ENCODE assay signal across 21 cellular contexts in genomic region chr19:30090963-30091362, GRCh38.
"Had no signal": no experiment of that assay in that cellular context is flagged by ENCODE, and none has a peak within 500 bp of the region (broad histone marks: within the 10 kb centered on the region; RNA-seq: fewer than 3 reads in every experiment).

No MANE protein-coding gene starts in this region.

- H3K4me1 Mint-ChIP-seq: immature natural killer cell; memory B cell; stimulated activated effector memory CD8-positive, alpha-beta T cell treated with anti-CD3 and anti-CD28 coated beads, Interleukin-12 subunit alpha, Interleukin-12 subunit beta, amount 100 ng/mL, for 72 hours had no signal

- DNase-seq: cortex of kidney; effector memory CD8-positive, alpha-beta T cell; foreskin fibroblast; gastrocnemius medialis; hypothalamus; immature natural killer cell; islet precursor cell; retina; right lobe of liver; stimulated activated CD4-positive, alpha-beta T cell treated with anti-CD3 and anti-CD28 coated beads, Interleukin-2, amount 100 ng/mL, for 24 hours; stimulated activated CD4-positive, alpha-beta T cell treated with anti-CD3 and anti-CD28 coated beads, Interleukin-4, amount 100 ng/mL, for 24 hours; stimulated activated naive CD4-positive, alpha-beta T cell treated with Interleukin-2 at 50 U/mL for 16 hours; substantia nigra; testis; tibial artery had no signal

- H3K27ac Mint-ChIP-seq: effector memory CD8-positive, alpha-beta T cell; immature natural killer cell; memory B cell; natural killer cell treated with Interleukin-12 subunit alpha and Interleukin-12 subunit beta and Interleukin-15 and Interleukin-18, amount 100 ng/mL, for 72 hours; stimulated activated effector memory CD8-positive, alpha-beta T cell treated with anti-CD3 and anti-CD28 coated beads, Interleukin-12 subunit alpha, Interleukin-12 subunit beta, amount 100 ng/mL, for 72 hours; type B pancreatic cell had no signal

- H3K9me3 Mint-ChIP-seq: effector memory CD8-positive, alpha-beta T cell; immature natural killer cell; natural killer cell treated with Interleukin-12 subunit alpha and Interleukin-12 subunit beta and Interleukin-15 and Interleukin-18, amount 100 ng/mL, for 72 hours; stimulated activated effector memory CD8-positive, alpha-beta T cell treated with anti-CD3 and anti-CD28 coated beads, Interleukin-12 subunit alpha, Interleukin-12 subunit beta, amount 100 ng/mL, for 72 hours; type B pancreatic cell had no signal

- H3K36me3 Mint-ChIP-seq: immature natural killer cell; memory B cell; natural killer cell treated with Interleukin-12 subunit alpha and Interleukin-12 subunit beta and Interleukin-15 and Interleukin-18, amount 100 ng/mL, for 72 hours; stimulated activated effector memory CD8-positive, alpha-beta T cell treated with anti-CD3 and anti-CD28 coated beads, Interleukin-12 subunit alpha, Interleukin-12 subunit beta, amount 100 ng/mL, for 72 hours; type B pancreatic cell had no signal

- H3K4me3 Mint-ChIP-seq: effector memory CD8-positive, alpha-beta T cell; immature natural killer cell; memory B cell; natural killer cell treated with Interleukin-12 subunit alpha and Interleukin-12 subunit beta and Interleukin-15 and Interleukin-18, amount 100 ng/mL, for 72 hours; stimulated activated effector memory CD8-positive, alpha-beta T cell treated with anti-CD3 and anti-CD28 coated beads, Interleukin-12 subunit alpha, Interleukin-12 subunit beta, amount 100 ng/mL, for 72 hours; type B pancreatic cell had no signal

- H3K27ac ChIP-seq: breast epithelium, gastrocnemius medialis, neutrophil, right lobe of liver, testis, tibial artery had no signal

- H3K27me3 Mint-ChIP-seq: natural killer cell treated with Interleukin-12 subunit alpha and Interleukin-12 subunit beta and Interleukin-15 and Interleukin-18, amount 100 ng/mL, for 72 hours had no signal
